Comparison of ENCODE assay signal across 9 cellular contexts in the genomic region with DNA sequence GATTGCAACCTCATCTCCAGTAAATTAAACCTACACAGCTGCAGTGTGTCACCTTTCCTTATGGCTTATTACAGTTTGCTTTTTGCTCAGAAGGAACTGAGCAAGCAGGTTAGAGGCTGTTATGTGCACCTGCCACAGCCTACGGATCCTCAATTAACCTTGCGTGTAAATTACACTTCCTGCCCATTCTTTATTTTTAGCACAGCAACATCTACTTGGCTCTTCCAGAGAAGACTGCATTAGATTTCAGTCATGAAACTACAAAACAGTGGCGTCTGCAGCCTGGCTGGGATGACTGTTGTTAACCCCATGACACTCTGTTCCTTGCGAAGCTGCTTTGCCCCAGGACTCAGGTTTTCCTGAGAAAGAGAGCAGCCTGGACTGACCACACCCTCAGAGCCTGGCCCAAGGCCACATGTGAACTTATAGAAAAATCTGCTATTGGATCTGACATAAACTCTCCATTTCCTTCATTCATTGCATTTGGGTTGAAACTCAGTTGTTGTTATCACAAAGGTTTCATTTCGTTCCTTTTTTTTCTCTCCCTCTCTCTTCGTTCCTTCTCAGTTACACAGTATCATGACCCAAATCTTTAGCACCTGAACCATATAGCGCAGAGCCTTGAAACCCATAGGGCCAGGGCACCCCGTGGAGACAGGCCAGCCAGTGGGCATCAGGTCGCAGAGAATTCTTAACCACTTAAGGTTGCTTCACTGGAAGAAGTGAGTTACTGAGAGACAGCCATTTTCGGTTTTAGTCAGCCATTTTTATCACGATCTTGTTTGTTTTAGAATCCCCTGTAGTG.
DNase-seq lines count a peak whose midpoint lies in the region; ATAC-seq and TF ChIP-seq lines count a peak whose summit lies in the region.
"Had no signal": no experiment of that assay in that cellular context is flagged by ENCODE, and none has a peak within 500 bp of the region (broad histone marks: within the 10 kb centered on the region; RNA-seq: fewer than 3 reads in every experiment).

No MANE protein-coding gene starts in this region.

- TF ChIP-seq POLR2A in lower leg skin (IDR thresholded peaks at IDR 0.05): no peak

- H3K4me3 Mint-ChIP-seq in type B pancreatic cell: no peak overlapping the region

- ATAC-seq in GM18519 (IDR thresholded peaks at IDR 0.05; ENCODE audit: low FRiP score, unreplicated experiment): peak; percentile 52
- peak; percentile 68 for ATAC-seq in HG02642 (IDR thresholded peaks at IDR 0.05; ENCODE audit: poor library complexity, unreplicated experiment)
- ATAC-seq: K562 had no signal

- H3K27me3 Mint-ChIP-seq in type B pancreatic cell: no peaks in the 10 kb centered on the region

- intact Hi-C loops in lower leg skin (cut with DNase I; ENCODE audit: low total_unique reads): no loop called here

- H3K9me3 Mint-ChIP-seq in type B pancreatic cell: no peaks in the 10 kb centered on the region

- DNase-seq in NCI-H187 treated with DMSO at 0.1 percent for 48 hours (lab: John Stamatoyannopoulos, UW): peak; percentile 27
- DNase-seq in activated naive CD4-positive, alpha-beta T cell treated with anti-CD3 and anti-CD28 coated beads, Interleukin-2, amount 50 U/mL, for 16 hours: peak; percentile 22
- DNase-seq in stimulated activated CD4-positive, alpha-beta T cell treated with anti-CD3 and anti-CD28 coated beads, Interleukin-4, amount 100 ng/mL, for 24 hours: peak; percentile 56
- DNase-seq in type B pancreatic cell (ENCODE audit: extremely low spot score, unreplicated experiment): no peak
- DNase-seq in ecto neural progenitor cell (ENCODE audit: low spot score): no peak
- no peak for DNase-seq in lower leg skin (ENCODE audit: low spot score in 2 of 2)

- no peak overlapping the region for H3K27ac Mint-ChIP-seq in type B pancreatic cell

- TF ChIP-seq CTCF in type B pancreatic cell (conservative IDR thresholded peaks at IDR 0.05): no peak
- no peak for TF ChIP-seq CTCF in lower leg skin (IDR thresholded peaks at IDR 0.05)

- H3K4me1 Mint-ChIP-seq in type B pancreatic cell (ENCODE audit: unreplicated experiment): peaks cover 12% of the 10 kb centered on the region

- 54 to 60% methylated on average over 11 of the region's 11 CpGs for WGBS in lower leg skin, 2 donors

- peaks cover 3% of the 10 kb centered on the region for H3K36me3 Mint-ChIP-seq in type B pancreatic cell

- H3K4me3 ChIP-seq in lower leg skin (ENCODE audit: low read depth, poor library complexity, severe bottlenecking): no peak overlapping the region
- H3K4me3 ChIP-seq: K562 had no signal

Comparison
In these comparisons a context has a peak if more than half of its experiments do, and no peak if none do; other contexts are left out.
1. DNase-seq: peak in NCI-H187 treated with DMSO at 0.1 percent for 48 hours (single experiment), activated naive CD4-positive, alpha-beta T cell treated with anti-CD3 and anti-CD28 coated beads, Interleukin-2, amount 50 U/mL, for 16 hours (single experiment) and stimulated activated CD4-positive, alpha-beta T cell treated with anti-CD3 and anti-CD28 coated beads, Interleukin-4, amount 100 ng/mL, for 24 hours (single experiment); none in type B pancreatic cell (single experiment), ecto neural progenitor cell (single experiment) and lower leg skin (0 of 2).